In the genomic region with DNA sequence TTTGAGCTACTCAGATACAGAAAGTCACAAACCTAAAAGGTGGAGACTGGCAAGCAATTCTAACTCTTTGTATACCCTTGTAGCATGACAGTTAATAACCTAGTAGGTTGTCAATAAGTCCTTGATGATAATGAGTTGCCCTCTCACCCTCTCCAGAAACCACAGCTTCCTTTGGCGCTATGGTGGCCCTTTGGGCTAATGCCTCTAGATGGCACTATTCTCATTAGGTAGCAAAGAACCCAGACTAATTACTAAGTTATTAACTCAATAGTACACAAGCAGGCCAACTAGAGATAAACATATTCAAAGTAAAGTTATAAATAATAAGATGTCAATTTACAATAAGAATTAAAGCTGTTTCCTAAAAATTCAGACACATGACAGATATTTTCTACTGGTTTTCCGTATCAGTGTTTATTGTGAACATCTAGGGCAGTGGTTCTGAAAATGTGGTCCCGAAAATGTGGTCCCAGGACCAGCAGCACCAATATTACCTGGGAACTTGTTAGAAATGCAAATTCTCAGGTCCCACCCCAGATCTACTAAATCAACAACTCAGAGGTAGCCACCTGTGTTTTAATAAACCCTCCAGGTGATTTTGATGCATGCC, we compare ENCODE assay signal across 2 cellular contexts.
TF ChIP-seq lines count a peak whose summit lies in the region.

No MANE protein-coding gene starts in this region.

TF ChIP-seq in Ishikawa, 13 proteins besides CTCF, POLR2A, EP300 and RAD21 (continued from another document):
- TF ChIP-seq, protein P1, sequence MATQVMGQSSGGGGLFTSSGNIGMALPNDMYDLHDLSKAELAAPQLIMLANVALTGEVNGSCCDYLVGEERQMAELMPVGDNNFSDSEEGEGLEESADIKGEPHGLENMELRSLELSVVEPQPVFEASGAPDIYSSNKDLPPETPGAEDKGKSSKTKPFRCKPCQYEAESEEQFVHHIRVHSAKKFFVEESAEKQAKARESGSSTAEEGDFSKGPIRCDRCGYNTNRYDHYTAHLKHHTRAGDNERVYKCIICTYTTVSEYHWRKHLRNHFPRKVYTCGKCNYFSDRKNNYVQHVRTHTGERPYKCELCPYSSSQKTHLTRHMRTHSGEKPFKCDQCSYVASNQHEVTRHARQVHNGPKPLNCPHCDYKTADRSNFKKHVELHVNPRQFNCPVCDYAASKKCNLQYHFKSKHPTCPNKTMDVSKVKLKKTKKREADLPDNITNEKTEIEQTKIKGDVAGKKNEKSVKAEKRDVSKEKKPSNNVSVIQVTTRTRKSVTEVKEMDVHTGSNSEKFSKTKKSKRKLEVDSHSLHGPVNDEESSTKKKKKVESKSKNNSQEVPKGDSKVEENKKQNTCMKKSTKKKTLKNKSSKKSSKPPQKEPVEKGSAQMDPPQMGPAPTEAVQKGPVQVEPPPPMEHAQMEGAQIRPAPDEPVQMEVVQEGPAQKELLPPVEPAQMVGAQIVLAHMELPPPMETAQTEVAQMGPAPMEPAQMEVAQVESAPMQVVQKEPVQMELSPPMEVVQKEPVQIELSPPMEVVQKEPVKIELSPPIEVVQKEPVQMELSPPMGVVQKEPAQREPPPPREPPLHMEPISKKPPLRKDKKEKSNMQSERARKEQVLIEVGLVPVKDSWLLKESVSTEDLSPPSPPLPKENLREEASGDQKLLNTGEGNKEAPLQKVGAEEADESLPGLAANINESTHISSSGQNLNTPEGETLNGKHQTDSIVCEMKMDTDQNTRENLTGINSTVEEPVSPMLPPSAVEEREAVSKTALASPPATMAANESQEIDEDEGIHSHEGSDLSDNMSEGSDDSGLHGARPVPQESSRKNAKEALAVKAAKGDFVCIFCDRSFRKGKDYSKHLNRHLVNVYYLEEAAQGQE (IDR thresholded peaks at IDR 0.05; ENCODE audit: low read depth), result no peak
- TF ChIP-seq YY1 (IDR thresholded peaks at IDR 0.05; ENCODE audit: low read depth) (no peak), TCF12 (IDR thresholded peaks at IDR 0.05; ENCODE audit: low read depth) (no peak), TEAD4 (IDR thresholded peaks at IDR 0.05) (no peak), CREB1 (IDR thresholded peaks at IDR 0.05; ENCODE audit: low read depth) (no peak), EGR1 (IDR thresholded peaks at IDR 0.05) (no peak), NFIC (IDR thresholded peaks at IDR 0.05) (no peak)
- TF ChIP-seq, protein P2, sequence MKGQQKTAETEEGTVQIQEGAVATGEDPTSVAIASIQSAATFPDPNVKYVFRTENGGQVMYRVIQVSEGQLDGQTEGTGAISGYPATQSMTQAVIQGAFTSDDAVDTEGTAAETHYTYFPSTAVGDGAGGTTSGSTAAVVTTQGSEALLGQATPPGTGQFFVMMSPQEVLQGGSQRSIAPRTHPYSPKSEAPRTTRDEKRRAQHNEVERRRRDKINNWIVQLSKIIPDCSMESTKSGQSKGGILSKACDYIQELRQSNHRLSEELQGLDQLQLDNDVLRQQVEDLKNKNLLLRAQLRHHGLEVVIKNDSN (IDR thresholded peaks at IDR 0.05), result no peak

TF ChIP-seq in HepG2, 621 proteins besides CTCF, POLR2A, EP300 and RAD21 (continued from another document):
- TF ChIP-seq, protein P3, sequence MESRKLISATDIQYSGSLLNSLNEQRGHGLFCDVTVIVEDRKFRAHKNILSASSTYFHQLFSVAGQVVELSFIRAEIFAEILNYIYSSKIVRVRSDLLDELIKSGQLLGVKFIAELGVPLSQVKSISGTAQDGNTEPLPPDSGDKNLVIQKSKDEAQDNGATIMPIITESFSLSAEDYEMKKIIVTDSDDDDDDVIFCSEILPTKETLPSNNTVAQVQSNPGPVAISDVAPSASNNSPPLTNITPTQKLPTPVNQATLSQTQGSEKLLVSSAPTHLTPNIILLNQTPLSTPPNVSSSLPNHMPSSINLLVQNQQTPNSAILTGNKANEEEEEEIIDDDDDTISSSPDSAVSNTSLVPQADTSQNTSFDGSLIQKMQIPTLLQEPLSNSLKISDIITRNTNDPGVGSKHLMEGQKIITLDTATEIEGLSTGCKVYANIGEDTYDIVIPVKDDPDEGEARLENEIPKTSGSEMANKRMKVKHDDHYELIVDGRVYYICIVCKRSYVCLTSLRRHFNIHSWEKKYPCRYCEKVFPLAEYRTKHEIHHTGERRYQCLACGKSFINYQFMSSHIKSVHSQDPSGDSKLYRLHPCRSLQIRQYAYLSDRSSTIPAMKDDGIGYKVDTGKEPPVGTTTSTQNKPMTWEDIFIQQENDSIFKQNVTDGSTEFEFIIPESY (CRISPR knock-in tag; IDR thresholded peaks at IDR 0.05), result peak; percentile 97
- TF ChIP-seq SP140L (CRISPR knock-in tag; IDR thresholded peaks at IDR 0.05; ENCODE audit: borderline replicate concordance), result 0 out of 2 replicates have a peak, but pooled peaks have one; percentile 58
- TF ChIP-seq, protein P4, sequence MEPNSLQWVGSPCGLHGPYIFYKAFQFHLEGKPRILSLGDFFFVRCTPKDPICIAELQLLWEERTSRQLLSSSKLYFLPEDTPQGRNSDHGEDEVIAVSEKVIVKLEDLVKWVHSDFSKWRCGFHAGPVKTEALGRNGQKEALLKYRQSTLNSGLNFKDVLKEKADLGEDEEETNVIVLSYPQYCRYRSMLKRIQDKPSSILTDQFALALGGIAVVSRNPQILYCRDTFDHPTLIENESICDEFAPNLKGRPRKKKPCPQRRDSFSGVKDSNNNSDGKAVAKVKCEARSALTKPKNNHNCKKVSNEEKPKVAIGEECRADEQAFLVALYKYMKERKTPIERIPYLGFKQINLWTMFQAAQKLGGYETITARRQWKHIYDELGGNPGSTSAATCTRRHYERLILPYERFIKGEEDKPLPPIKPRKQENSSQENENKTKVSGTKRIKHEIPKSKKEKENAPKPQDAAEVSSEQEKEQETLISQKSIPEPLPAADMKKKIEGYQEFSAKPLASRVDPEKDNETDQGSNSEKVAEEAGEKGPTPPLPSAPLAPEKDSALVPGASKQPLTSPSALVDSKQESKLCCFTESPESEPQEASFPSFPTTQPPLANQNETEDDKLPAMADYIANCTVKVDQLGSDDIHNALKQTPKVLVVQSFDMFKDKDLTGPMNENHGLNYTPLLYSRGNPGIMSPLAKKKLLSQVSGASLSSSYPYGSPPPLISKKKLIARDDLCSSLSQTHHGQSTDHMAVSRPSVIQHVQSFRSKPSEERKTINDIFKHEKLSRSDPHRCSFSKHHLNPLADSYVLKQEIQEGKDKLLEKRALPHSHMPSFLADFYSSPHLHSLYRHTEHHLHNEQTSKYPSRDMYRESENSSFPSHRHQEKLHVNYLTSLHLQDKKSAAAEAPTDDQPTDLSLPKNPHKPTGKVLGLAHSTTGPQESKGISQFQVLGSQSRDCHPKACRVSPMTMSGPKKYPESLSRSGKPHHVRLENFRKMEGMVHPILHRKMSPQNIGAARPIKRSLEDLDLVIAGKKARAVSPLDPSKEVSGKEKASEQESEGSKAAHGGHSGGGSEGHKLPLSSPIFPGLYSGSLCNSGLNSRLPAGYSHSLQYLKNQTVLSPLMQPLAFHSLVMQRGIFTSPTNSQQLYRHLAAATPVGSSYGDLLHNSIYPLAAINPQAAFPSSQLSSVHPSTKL (CRISPR knock-in tag; IDR thresholded peaks at IDR 0.05), result peak; percentile 30; the same call in 1 of the 2 replicates
- TF ChIP-seq, protein P5, sequence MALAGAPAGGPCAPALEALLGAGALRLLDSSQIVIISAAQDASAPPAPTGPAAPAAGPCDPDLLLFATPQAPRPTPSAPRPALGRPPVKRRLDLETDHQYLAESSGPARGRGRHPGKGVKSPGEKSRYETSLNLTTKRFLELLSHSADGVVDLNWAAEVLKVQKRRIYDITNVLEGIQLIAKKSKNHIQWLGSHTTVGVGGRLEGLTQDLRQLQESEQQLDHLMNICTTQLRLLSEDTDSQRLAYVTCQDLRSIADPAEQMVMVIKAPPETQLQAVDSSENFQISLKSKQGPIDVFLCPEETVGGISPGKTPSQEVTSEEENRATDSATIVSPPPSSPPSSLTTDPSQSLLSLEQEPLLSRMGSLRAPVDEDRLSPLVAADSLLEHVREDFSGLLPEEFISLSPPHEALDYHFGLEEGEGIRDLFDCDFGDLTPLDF (CRISPR knock-in tag; IDR thresholded peaks at IDR 0.05), result 0 out of 2 replicates have a peak, but pooled peaks have one; percentile 37
- TF ChIP-seq IRX3 (CRISPR knock-in tag; IDR thresholded peaks at IDR 0.05; ENCODE audit: borderline replicate concordance, low read depth), result no peak
- 0 out of 2 replicates have a peak, but pooled peaks have one; percentile 33 for TF ChIP-seq BRCA1 (CRISPR knock-in tag; IDR thresholded peaks at IDR 0.05)
- TF ChIP-seq, protein P6, sequence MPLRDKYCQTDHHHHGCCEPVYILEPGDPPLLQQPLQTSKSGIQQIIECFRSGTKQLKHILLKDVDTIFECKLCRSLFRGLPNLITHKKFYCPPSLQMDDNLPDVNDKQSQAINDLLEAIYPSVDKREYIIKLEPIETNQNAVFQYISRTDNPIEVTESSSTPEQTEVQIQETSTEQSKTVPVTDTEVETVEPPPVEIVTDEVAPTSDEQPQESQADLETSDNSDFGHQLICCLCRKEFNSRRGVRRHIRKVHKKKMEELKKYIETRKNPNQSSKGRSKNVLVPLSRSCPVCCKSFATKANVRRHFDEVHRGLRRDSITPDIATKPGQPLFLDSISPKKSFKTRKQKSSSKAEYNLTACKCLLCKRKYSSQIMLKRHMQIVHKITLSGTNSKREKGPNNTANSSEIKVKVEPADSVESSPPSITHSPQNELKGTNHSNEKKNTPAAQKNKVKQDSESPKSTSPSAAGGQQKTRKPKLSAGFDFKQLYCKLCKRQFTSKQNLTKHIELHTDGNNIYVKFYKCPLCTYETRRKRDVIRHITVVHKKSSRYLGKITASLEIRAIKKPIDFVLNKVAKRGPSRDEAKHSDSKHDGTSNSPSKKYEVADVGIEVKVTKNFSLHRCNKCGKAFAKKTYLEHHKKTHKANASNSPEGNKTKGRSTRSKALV (CRISPR knock-in tag; IDR thresholded peaks at IDR 0.05), result peak; percentile 53
- no peak for TF ChIP-seq NONO (IDR thresholded peaks at IDR 0.05)
- TF ChIP-seq NONO (CRISPR knock-in tag; conservative IDR thresholded peaks at IDR 0.05), result 0 out of 2 replicates have a peak, but pooled peaks have one; percentile 8
- TF ChIP-seq SMC3 (IDR thresholded peaks at IDR 0.05; ENCODE audit: low read length), result peak; percentile 73
- TF ChIP-seq FOXA3 (CRISPR knock-in tag; IDR thresholded peaks at IDR 0.05), result peak; percentile 26
- 0 out of 2 replicates have a peak, but pooled peaks have one; percentile 22 for TF ChIP-seq ZNF777 (CRISPR knock-in tag; IDR thresholded peaks at IDR 0.05)
- peak; percentile 87 for TF ChIP-seq STAG1 (CRISPR knock-in tag; IDR thresholded peaks at IDR 0.05)
- peak; percentile 79 for TF ChIP-seq MIXL1 (CRISPR knock-in tag; IDR thresholded peaks at IDR 0.05)
- TF ChIP-seq HOXA5 (CRISPR knock-in tag; IDR thresholded peaks at IDR 0.05), result peak; percentile 59; the same call in 1 of the 2 replicates
- no peak for TF ChIP-seq ZNF160 (CRISPR knock-in tag; IDR thresholded peaks at IDR 0.05)
- no peak for TF ChIP-seq ATF7 (IDR thresholded peaks at IDR 0.05)
- no peak for TF ChIP-seq ATF7 (CRISPR knock-in tag; IDR thresholded peaks at IDR 0.05)
- TF ChIP-seq FOXJ3 (CRISPR knock-in tag; IDR thresholded peaks at IDR 0.05; ENCODE audit: borderline replicate concordance), result 0 out of 2 replicates have a peak, but pooled peaks have one; percentile 39
- TF ChIP-seq, protein P7, sequence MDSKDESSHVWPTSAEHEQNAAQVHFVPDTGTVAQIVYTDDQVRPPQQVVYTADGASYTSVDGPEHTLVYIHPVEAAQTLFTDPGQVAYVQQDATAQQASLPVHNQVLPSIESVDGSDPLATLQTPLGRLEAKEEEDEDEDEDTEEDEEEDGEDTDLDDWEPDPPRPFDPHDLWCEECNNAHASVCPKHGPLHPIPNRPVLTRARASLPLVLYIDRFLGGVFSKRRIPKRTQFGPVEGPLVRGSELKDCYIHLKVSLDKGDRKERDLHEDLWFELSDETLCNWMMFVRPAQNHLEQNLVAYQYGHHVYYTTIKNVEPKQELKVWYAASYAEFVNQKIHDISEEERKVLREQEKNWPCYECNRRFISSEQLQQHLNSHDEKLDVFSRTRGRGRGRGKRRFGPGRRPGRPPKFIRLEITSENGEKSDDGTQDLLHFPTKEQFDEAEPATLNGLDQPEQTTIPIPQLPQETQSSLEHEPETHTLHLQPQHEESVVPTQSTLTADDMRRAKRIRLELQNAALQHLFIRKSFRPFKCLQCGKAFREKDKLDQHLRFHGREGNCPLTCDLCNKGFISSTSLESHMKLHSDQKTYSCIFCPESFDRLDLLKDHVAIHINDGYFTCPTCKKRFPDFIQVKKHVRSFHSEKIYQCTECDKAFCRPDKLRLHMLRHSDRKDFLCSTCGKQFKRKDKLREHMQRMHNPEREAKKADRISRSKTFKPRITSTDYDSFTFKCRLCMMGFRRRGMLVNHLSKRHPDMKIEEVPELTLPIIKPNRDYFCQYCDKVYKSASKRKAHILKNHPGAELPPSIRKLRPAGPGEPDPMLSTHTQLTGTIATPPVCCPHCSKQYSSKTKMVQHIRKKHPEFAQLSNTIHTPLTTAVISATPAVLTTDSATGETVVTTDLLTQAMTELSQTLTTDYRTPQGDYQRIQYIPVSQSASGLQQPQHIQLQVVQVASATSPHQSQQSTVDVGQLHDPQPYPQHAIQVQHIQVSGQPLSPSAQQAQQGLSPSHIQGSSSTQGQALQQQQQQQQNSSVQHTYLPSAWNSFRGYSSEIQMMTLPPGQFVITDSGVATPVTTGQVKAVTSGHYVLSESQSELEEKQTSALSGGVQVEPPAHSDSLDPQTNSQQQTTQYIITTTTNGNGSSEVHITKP (CRISPR knock-in tag; IDR thresholded peaks at IDR 0.05; ENCODE audit: low read depth), result no peak
- TF ChIP-seq ZFY (CRISPR knock-in tag; IDR thresholded peaks at IDR 0.05), result 0 out of 2 replicates have a peak, but pooled peaks have one; percentile 25
TF ChIP-seq in HepG2: peak in this region for 18.
